ENCODE assay signal across 19 cellular contexts in genomic region chr1:53524428-53525400, GRCh38.
DNase-seq lines count a peak whose midpoint lies in the region; ATAC-seq and TF ChIP-seq lines count a peak whose summit lies in the region.
"Had no signal": no experiment of that assay in that cellular context is flagged by ENCODE, and none has a peak within 500 bp of the region (broad histone marks: within the 10 kb centered on the region; RNA-seq: fewer than 3 reads in every experiment).

No MANE protein-coding gene starts in this region.

- no peaks in the 10 kb centered on the region for H3F3A ChIP-seq in neural progenitor cell (ENCODE audit: low read depth)

- H3K4me2 ChIP-seq in neural progenitor cell: no peak overlapping the region
- H3K4me2 ChIP-seq: BLaER1, KMS-11 had no signal

- H3K27ac Mint-ChIP-seq in brain: peak overlapping the region in 3 of 5 experiments; percentile 64 to 90 (median 66)
- peak overlapping the region; percentile 88 for H3K27ac Mint-ChIP-seq in neural progenitor cell
- H3K27ac Mint-ChIP-seq: activated CD4-positive, alpha-beta memory T cell treated with anti-CD3 and anti-CD28 coated beads for 36 hours; activated T-cell treated with anti-CD3 and anti-CD28 coated beads, Interleukin-2, amount 50 U/mL, for 72 hours; T-cell had no signal

- H3K9ac ChIP-seq in neural progenitor cell: no peak overlapping the region
- H3K9ac ChIP-seq: BLaER1, KMS-11 had no signal

- no peaks in the 10 kb centered on the region for H3K27me3 ChIP-seq in neural progenitor cell
- H3K27me3 ChIP-seq: BLaER1, esophagus muscularis mucosa, tibial artery had no signal

- no peaks in the 10 kb centered on the region for H3K79me2 ChIP-seq in neural progenitor cell (ENCODE audit: low read depth)

- H3K36me3 ChIP-seq in HEK293 (ENCODE audit: control insufficient read depth in 2 of 2, insufficient read depth in 1 of 2, low read length in 2 of 2) (no peaks in the 10 kb centered on the region), neural progenitor cell (no peaks in the 10 kb centered on the region)
- H3K36me3 ChIP-seq: BLaER1, esophagus muscularis mucosa, tibial artery had no signal

- H3K9me3 Mint-ChIP-seq in brain: peaks cover 0 to 5% (median 0%) of the 10 kb centered on the region in 5 experiments
- H3K9me3 Mint-ChIP-seq in neural progenitor cell: no peaks in the 10 kb centered on the region
- H3K9me3 Mint-ChIP-seq: activated CD4-positive, alpha-beta memory T cell treated with anti-CD3 and anti-CD28 coated beads for 36 hours; activated T-cell treated with anti-CD3 and anti-CD28 coated beads, Interleukin-2, amount 50 U/mL, for 72 hours; mesothelial cell of epicardium; T-cell had no signal

- H3K27me3 Mint-ChIP-seq in brain: peaks cover 10% of the 10 kb centered on the region
- peaks cover 9% of the 10 kb centered on the region for H3K27me3 Mint-ChIP-seq in neural progenitor cell (ENCODE audit: insufficient read depth, low read depth)

- H3K4me1 Mint-ChIP-seq in brain (peaks cover 63% of the 10 kb centered on the region), neural progenitor cell (peaks cover 30% of the 10 kb centered on the region)
- H3K4me1 Mint-ChIP-seq: T-cell had no signal

- no peak for TF ChIP-seq CTCF in HEK293 (tag by site-specific recombination; IDR thresholded peaks at IDR 0.05)
- no peak for TF ChIP-seq CTCF in brain (conservative IDR thresholded peaks at IDR 0.05)
- TF ChIP-seq CTCF in neural progenitor cell (IDR thresholded peaks at IDR 0.05): no peak

- H3K4me3 Mint-ChIP-seq in brain (no peak overlapping the region), neural progenitor cell (peak overlapping the region; percentile 1)
- H3K4me3 Mint-ChIP-seq: activated CD4-positive, alpha-beta memory T cell treated with anti-CD3 and anti-CD28 coated beads for 36 hours; activated T-cell treated with anti-CD3 and anti-CD28 coated beads, Interleukin-2, amount 50 U/mL, for 72 hours; mesothelial cell of epicardium; T-cell had no signal

- CTCF ChIA-PET in HEK293 (lab: Yijun Ruan, JAX): interaction anchor here (0.6 kb wide), 1 partner anchor 44 kb away, joined by 3 read pairs; no protein-coding TSS in a partner anchor

- H3K27ac ChIP-seq in HEK293 (ENCODE audit: extremely low read depth, low read depth, low read length): no peak overlapping the region
- H3K27ac ChIP-seq in neural progenitor cell: no peak overlapping the region
- H3K27ac ChIP-seq: BLaER1, esophagus muscularis mucosa, HL-60, KMS-11 had no signal

- no peak overlapping the region for H2AFZ ChIP-seq in neural progenitor cell (replicated peaks)

- H3K36me3 Mint-ChIP-seq in brain (no peaks in the 10 kb centered on the region), neural progenitor cell (no peaks in the 10 kb centered on the region)
- H3K36me3 Mint-ChIP-seq: activated CD4-positive, alpha-beta memory T cell treated with anti-CD3 and anti-CD28 coated beads for 36 hours; mesothelial cell of epicardium; T-cell had no signal

- H3K4me3 ChIP-seq in HEK293 (ENCODE audit: low read depth, low read length) (no peak overlapping the region), neural progenitor cell (no peak overlapping the region)
- H3K4me3 ChIP-seq: BLaER1, esophagus muscularis mucosa, tibial artery had no signal

- H3K4me1 ChIP-seq in HEK293 (ENCODE audit: control insufficient read depth, insufficient read depth, low read length): 0 out of 2 replicates have a peak, but pooled peaks cover 2% of the 10 kb centered on the region
- H3K4me1 ChIP-seq in neural progenitor cell: peaks cover 6% of the 10 kb centered on the region

- DNase-seq in DMS53 (lab: John Stamatoyannopoulos, UW) (peak; percentile 54), neural progenitor cell (ENCODE audit: low spot score) (no peak), NCI-H510A (lab: John Stamatoyannopoulos, UW) (no peak), CD1c-positive myeloid dendritic cell (ENCODE audit: extremely low spot score) (no peak)
- DNase-seq: activated CD4-positive, alpha-beta memory T cell treated with anti-CD3 and anti-CD28 coated beads for 36 hours; activated T-cell treated with anti-CD3 and anti-CD28 coated beads, Interleukin-2, amount 50 U/mL, for 72 hours; NCI-H1436; occipital lobe; small intestine; T-cell; tibial artery had no signal

- POLR2A ChIA-PET in HEK293 (lab: Yijun Ruan, JAX): no interaction called here

- H4K20me1 ChIP-seq in neural progenitor cell (ENCODE audit: low read depth): no peaks in the 10 kb centered on the region
- H4K20me1 ChIP-seq: BLaER1 had no signal

- ATAC-seq in HG02981 (IDR thresholded peaks at IDR 0.05; ENCODE audit: unreplicated experiment): no peak
- ATAC-seq: activated T-cell treated with anti-CD3 and anti-CD28 coated beads, Interleukin-2, amount 50 U/mL, for 72 hours; T-cell had no signal

- H3K9me3 ChIP-seq in HEK293 (ENCODE audit: control insufficient read depth, insufficient read depth, low read depth, low read length): no peaks in the 10 kb centered on the region
- no peaks in the 10 kb centered on the region for H3K9me3 ChIP-seq in neural progenitor cell (ENCODE audit: low read depth)
- H3K9me3 ChIP-seq: BLaER1, esophagus muscularis mucosa, tibial artery had no signal

TF ChIP-seq in HEK293, 187 proteins besides CTCF, POLR2A, EP300 and RAD21:
- 0 out of 2 replicates have a peak, but pooled peaks have one; percentile 22 for TF ChIP-seq GLIS2 (tag by site-specific recombination; IDR thresholded peaks at IDR 0.05)
- peak; percentile 83 for TF ChIP-seq ZFHX2 (tag by site-specific recombination; conservative IDR thresholded peaks at IDR 0.05)
- peak; percentile 19; the same call in 1 of the 2 replicates for TF ChIP-seq GLIS1 (tag by site-specific recombination; IDR thresholded peaks at IDR 0.05)
- no peak for TF ChIP-seq ATF2 (tag by site-specific recombination; IDR thresholded peaks at IDR 0.05; ENCODE audit: low read depth)
- peak; percentile 91 for TF ChIP-seq EGR2 (tag by site-specific recombination; IDR thresholded peaks at IDR 0.05; ENCODE audit: low read depth)
- TF ChIP-seq ZNF248 (tag by site-specific recombination; IDR thresholded peaks at IDR 0.05): no peak
- no peak for TF ChIP-seq ZNF558 (tag by site-specific recombination; IDR thresholded peaks at IDR 0.05)
- no peak for TF ChIP-seq ZNF548 (tag by site-specific recombination; IDR thresholded peaks at IDR 0.05)
- TF ChIP-seq ZNF529 (tag by site-specific recombination; IDR thresholded peaks at IDR 0.05; ENCODE audit: insufficient replicate concordance): no peak
